8 cellular contexts compared by ENCODE assay signal in genomic region chr1:108963052-108963686, GRCh38. TPM values are rescaled to one million over a fixed set of nuclear protein-coding genes. Genes with fewer than 3 reads are reported as not detected.
DNase-seq lines count a peak whose midpoint lies in the region; ATAC-seq and TF ChIP-seq lines count a peak whose summit lies in the region.

Gene CLCC1, minus strand, starts transcription at chr1:108963484. Its CDS starts 13,047 bp downstream, at chr1:108950437.

- peak within 1 kb of the TSS; percentile 91 for H3K4me3 Mint-ChIP-seq in T-helper 1 cell treated with Interleukin-12 subunit alpha and Interleukin-12 subunit beta and Interleukin-4 antibody, amounts not matched to agents 30 μg/mL and 1 μg/mL, for 36 hours

- TF ChIP-seq POLR2A in prostate gland (IDR thresholded peaks at IDR 0.05): peak; percentile 88

- H3K27me3 ChIP-seq in left ventricle myocardium inferior (ENCODE audit: low read depth) (no peaks in the 10 kb centered on the region), prostate gland (replicated peaks; ENCODE audit: insufficient read depth) (no peaks in the 10 kb centered on the region)

- in situ Hi-C loops in GM13976 (cut with MboI; ENCODE audit: low sequenced_read_pairs, unreplicated experiment): loop anchor here (25.0 kb wide), 1 partner anchor 101 kb away; the partner anchor contains the start of gene AKNAD1

- ATAC-seq in HG02870 (IDR thresholded peaks at IDR 0.05; ENCODE audit: unreplicated experiment): peak; percentile 95

- DNase-seq in GM13976 (ENCODE audit: low spot score) (peak; percentile 96), NCI-H1694 (lab: John Stamatoyannopoulos, UW) (peak; percentile 66), amygdala (lab: John Stamatoyannopoulos, UW) (peak; percentile 43 to 95 (median 84)), left ventricle myocardium inferior (peak; percentile 93), prostate gland (ENCODE audit: low spot score) (peak; percentile 92)

- no peaks in the 10 kb centered on the region for H3K9me3 Mint-ChIP-seq in T-helper 1 cell treated with Interleukin-12 subunit alpha and Interleukin-12 subunit beta and Interleukin-4 antibody, amounts not matched to agents 30 μg/mL and 1 μg/mL, for 36 hours

- H3K27ac Mint-ChIP-seq in T-helper 1 cell treated with Interleukin-12 subunit alpha and Interleukin-12 subunit beta and Interleukin-4 antibody, amounts not matched to agents 30 μg/mL and 1 μg/mL, for 36 hours: peak within 1 kb of the TSS; percentile 96

- peaks cover 20% of the 10 kb centered on the region for H3K4me1 Mint-ChIP-seq in T-helper 1 cell treated with Interleukin-12 subunit alpha and Interleukin-12 subunit beta and Interleukin-4 antibody, amounts not matched to agents 30 μg/mL and 1 μg/mL, for 36 hours (ENCODE audit: low read depth)

- intact Hi-C loops in left ventricle myocardium inferior (cut with micrococcal nuclease): no loop called here
- intact Hi-C loops in prostate gland (cut with DNase I): loop anchor here (5.0 to 10.0 kb wide), 3 partner anchors 82 to 249 kb away; partner anchors contain the start of genes ELAPOR1, SARS1 and WDR47

- no peak for TF ChIP-seq CTCF in GM13976 (IDR thresholded peaks at IDR 0.05; ENCODE audit: borderline replicate concordance, control extremely low read depth, extremely low read depth, insufficient read depth, missing control alignments)
- TF ChIP-seq CTCF in left ventricle myocardium inferior (IDR thresholded peaks at IDR 0.05; ENCODE audit: borderline replicate concordance): no peak
- TF ChIP-seq CTCF in prostate gland (IDR thresholded peaks at IDR 0.05): peak in 1 of 4 experiments; percentile 4

- H3K36me3 Mint-ChIP-seq in T-helper 1 cell treated with Interleukin-12 subunit alpha and Interleukin-12 subunit beta and Interleukin-4 antibody, amounts not matched to agents 30 μg/mL and 1 μg/mL, for 36 hours (ENCODE audit: low read depth): peaks cover 10% of the 10 kb centered on the region

- H3K4me3 ChIP-seq in left ventricle myocardium inferior (peak within 1 kb of the TSS; percentile 88), prostate gland (peak within 1 kb of the TSS; percentile 68 to 73), urinary bladder (ENCODE audit: low read depth, low read length) (peak within 1 kb of the TSS; percentile 83)

- under 1% methylated on average over 68 of the region's 72 CpGs for WGBS in prostate gland
- under 1% methylated on average over 72 of the region's 72 CpGs for WGBS in urinary bladder

- H3K36me3 ChIP-seq in left ventricle myocardium inferior (peaks cover 13% of the 10 kb centered on the region), prostate gland (no peaks in the 10 kb centered on the region), urinary bladder (ENCODE audit: insufficient read depth) (no peaks in the 10 kb centered on the region)

- no peaks in the 10 kb centered on the region for H3K27me3 Mint-ChIP-seq in T-helper 1 cell treated with Interleukin-12 subunit alpha and Interleukin-12 subunit beta and Interleukin-4 antibody, amounts not matched to agents 30 μg/mL and 1 μg/mL, for 36 hours (ENCODE audit: low read depth)

- H3K4me1 ChIP-seq in left ventricle myocardium inferior (peaks cover 37% of the 10 kb centered on the region), prostate gland (replicated peaks) (no peaks in the 10 kb centered on the region), urinary bladder (ENCODE audit: insufficient read depth) (peaks cover 3% of the 10 kb centered on the region)

- H3K27ac ChIP-seq in left ventricle myocardium inferior (replicated peaks) (peak within 1 kb of the TSS; percentile 99), prostate gland (peak within 1 kb of the TSS; percentile 94 to 95), urinary bladder (ENCODE audit: low read depth) (peak within 1 kb of the TSS; percentile 100)

- H3K9me3 ChIP-seq in left ventricle myocardium inferior (replicated peaks): no peaks in the 10 kb centered on the region
- no peaks in the 10 kb centered on the region for H3K9me3 ChIP-seq in prostate gland

RNA-seq across cellular contexts. Expression of gene CLCC1, which starts in this region (rescaled TPM):
- total RNA-seq in left ventricle myocardium inferior (28.8 TPM), prostate gland (10 to 100 TPM; 30.5 to 33.3 TPM), urinary bladder (37.7 TPM)
- 17.9 TPM for polyA plus RNA-seq in urinary bladder

Comparison
In these comparisons a context has a peak if more than half of its experiments do, and no peak if none do; other contexts are left out.
1. Peak in every context shown above with its lines: DNase-seq, ATAC-seq, H3K4me3 ChIP-seq and H3K27ac ChIP-seq.